1 cellular context compared by ENCODE assay signal in genomic region chr20:50514035-50514337, GRCh38.
TF ChIP-seq lines count a peak whose summit lies in the region.

No MANE protein-coding gene starts in this region.

TF ChIP-seq in WTC11, 78 proteins besides CTCF, POLR2A, EP300 and RAD21 (continued from another document):
- TF ChIP-seq ZNF512 (CRISPR knock-in tag; IDR thresholded peaks at IDR 0.05; ENCODE audit: borderline replicate concordance) (no peak), ZNF219 (CRISPR knock-in tag; IDR thresholded peaks at IDR 0.05; ENCODE audit: borderline replicate concordance) (no peak), USF1 (CRISPR knock-in tag; IDR thresholded peaks at IDR 0.05) (no peak)
